8 cellular contexts compared by ENCODE assay signal in the genomic region with DNA sequence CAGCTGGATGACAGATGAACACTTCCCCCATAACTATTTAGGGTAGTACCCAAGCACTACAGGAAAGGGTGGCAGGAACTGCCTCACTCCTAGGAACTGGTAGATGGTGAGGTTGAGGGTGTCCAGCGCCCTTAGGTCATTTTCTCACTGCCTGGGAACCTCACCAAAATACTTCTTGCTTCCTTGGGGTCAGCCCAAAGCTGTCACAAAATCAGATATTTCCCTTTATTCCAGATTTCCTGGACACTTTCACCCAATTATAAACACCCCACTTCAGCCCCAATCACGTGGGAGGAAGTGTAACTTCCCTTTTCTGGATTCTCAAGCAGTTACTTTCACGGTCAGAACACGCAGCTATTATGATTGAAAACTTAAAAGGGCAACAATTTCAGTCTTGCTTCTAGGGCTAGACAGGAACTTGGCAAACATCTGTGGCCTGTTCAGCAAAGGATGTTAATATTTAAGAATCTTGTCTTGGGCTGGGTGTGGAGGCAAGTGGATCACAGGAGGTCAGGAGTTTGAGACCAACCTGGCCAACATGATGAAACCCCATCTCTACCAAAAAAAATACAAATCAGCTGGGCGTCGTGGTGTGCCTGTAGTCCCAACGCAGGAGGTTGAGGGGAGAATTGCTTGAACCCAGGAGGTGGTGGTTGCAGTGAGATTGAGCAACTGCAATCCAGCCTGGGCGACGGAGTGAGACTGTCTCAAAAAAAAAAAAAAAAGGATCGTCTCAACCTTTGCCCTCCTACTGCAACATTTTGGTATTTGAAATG. TPM values are rescaled to one million over a fixed set of nuclear protein-coding genes. Genes with fewer than 3 reads are reported as not detected.
DNase-seq lines count a peak whose midpoint lies in the region; ATAC-seq and TF ChIP-seq lines count a peak whose summit lies in the region.

No MANE protein-coding gene starts in this region.

- H3K9me3 ChIP-seq in HCT116 (ENCODE audit: control insufficient read depth in 1 of 2, insufficient read depth in 1 of 2, low read depth in 1 of 2, low read length in 2 of 2) = no peaks in the 10 kb centered on the region
- H3K9me3 ChIP-seq in neural cell (ENCODE audit: low read length) = no peaks in the 10 kb centered on the region
- no peaks in the 10 kb centered on the region for H3K9me3 ChIP-seq in neuronal stem cell (replicated peaks in 1 of 2; ENCODE audit: control insufficient read depth in 2 of 2, insufficient read depth in 1 of 2, low read depth in 1 of 2, low read length in 2 of 2)

- no TSS peak for BruUV-seq in HCT116 (replicated peaks; lab: Mats Ljungman, UMichigan)

- POLR2A ChIA-PET in HCT116 (lab: Charles Lee) = interaction anchor here (0.6 to 10.2 kb wide), 18 partner anchors 8 to 148 kb away, joined by 3 to 77 read pairs (median 6); partner anchors contain the start of gene BEST1

- no peak for TF ChIP-seq EP300 in neural cell (conservative IDR thresholded peaks at IDR 0.05; ENCODE audit: poor library complexity, severe bottlenecking)

- TF ChIP-seq POLR2A in HCT116 (IDR thresholded peaks at IDR 0.05; ENCODE audit: borderline replicate concordance, extremely low read depth, insufficient read depth, insufficient read length) = peak; percentile 27
- peak; percentile 89 for TF ChIP-seq POLR2A in erythroblast (IDR thresholded peaks at IDR 0.05; ENCODE audit: low read length)

- H3K27me3 ChIP-seq in HCT116 (ENCODE audit: insufficient read depth, low read length) (no peaks in the 10 kb centered on the region), neural cell (ENCODE audit: insufficient read depth, low read depth, low read length) (no peaks in the 10 kb centered on the region), neuronal stem cell (ENCODE audit: control insufficient read depth in 3 of 3, insufficient read depth in 3 of 3, low read depth in 1 of 3, low read length in 3 of 3) (no peaks in the 10 kb centered on the region)

- no peaks in the 10 kb centered on the region for H3K9me2 ChIP-seq in HCT116 (ENCODE audit: insufficient read depth)
- no peaks in the 10 kb centered on the region for H3K9me2 ChIP-seq in neural cell (ENCODE audit: insufficient read depth, low read length)

- no peak overlapping the region for H3K27ac ChIP-seq in HCT116 (ENCODE audit: low read depth, low read length)
- no peak overlapping the region for H3K27ac ChIP-seq in neural cell (ENCODE audit: low read length)
- no peak overlapping the region for H3K27ac ChIP-seq in neuronal stem cell (replicated peaks; ENCODE audit: low read length)

- TF ChIP-seq CTCF in HCT116 (IDR thresholded peaks at IDR 0.05 in 2 of 3, conservative IDR thresholded peaks at IDR 0.05 in 1 of 3; ENCODE audit: borderline replicate concordance in 1 of 3, insufficient read depth in 1 of 3, low read depth in 2 of 3, low read length in 2 of 3) (no peak), neural cell (IDR thresholded peaks at IDR 0.05; ENCODE audit: poor library complexity, severe bottlenecking) (no peak)

- DNase-seq in HCT116 (ENCODE audit: low read depth, low spot score) (no peak), SW480 (ENCODE audit: low spot score) (peak; percentile 43), erythroblast (lab: John Stamatoyannopoulos, UW) (peak; percentile 71 to 76), neuronal stem cell (ENCODE audit: low spot score) (no peak), NCI-H345 (lab: John Stamatoyannopoulos, UW) (no peak)

- no peak overlapping the region for H2AFZ ChIP-seq in HCT116 (ENCODE audit: low read depth, low read length, poor library complexity, severe bottlenecking)
- no peak overlapping the region for H2AFZ ChIP-seq in neural cell (ENCODE audit: low read depth, low read length)
- no peak overlapping the region for H2AFZ ChIP-seq in neuronal stem cell (ENCODE audit: low read length)

- H3K79me2 ChIP-seq in HCT116 (ENCODE audit: insufficient read depth, low read length) (peaks cover 36% of the 10 kb centered on the region), neural cell (replicated peaks; ENCODE audit: insufficient read depth, low read length) (peaks cover 23% of the 10 kb centered on the region)

- H3K14ac ChIP-seq in neuronal stem cell (ENCODE audit: low read length) = no peak overlapping the region

- H3K4me2 ChIP-seq in HCT116 (ENCODE audit: low read length) = no peak overlapping the region
- no peak overlapping the region for H3K4me2 ChIP-seq in neural cell (ENCODE audit: low read length)
- no peak overlapping the region for H3K4me2 ChIP-seq in neuronal stem cell (ENCODE audit: insufficient read depth, low read length, poor library complexity, severe bottlenecking)

- H3K18ac ChIP-seq in neuronal stem cell (ENCODE audit: low read length) = no peak overlapping the region

- RAD21 ChIA-PET in HCT116 (lab: Charles Lee; ENCODE audit: low non-redundant PET in 1 of 2, low total read pairs in 2 of 2, uncharacterized antibody in 2 of 2, unreplicated experiment in 2 of 2) = no interaction called here

- no peak overlapping the region for H4K8ac ChIP-seq in neuronal stem cell (ENCODE audit: low read depth, low read length)

- TF ChIP-seq RAD21 in HCT116 (IDR thresholded peaks at IDR 0.05; ENCODE audit: low read depth) (no peak), neural cell (conservative IDR thresholded peaks at IDR 0.05) (no peak)

- peak; percentile 7 for ATAC-seq in HCT116
- no peak for ATAC-seq in GM19328 (IDR thresholded peaks at IDR 0.05; ENCODE audit: unreplicated experiment)
- ATAC-seq in HG03439 (IDR thresholded peaks at IDR 0.05; ENCODE audit: unreplicated experiment) = no peak

- H3K4me1 ChIP-seq in HCT116 (ENCODE audit: control insufficient read depth in 1 of 2, insufficient read depth in 2 of 2, low read length in 2 of 2) (peaks cover 5 to 65% of the 10 kb centered on the region in 2 experiments), neuronal stem cell (ENCODE audit: control insufficient read depth in 2 of 2, insufficient read depth in 1 of 2, low read depth in 1 of 2, low read length in 2 of 2) (peaks cover 4 to 7% of the 10 kb centered on the region in 2 donors)

- CTCF ChIA-PET in HCT116 (lab: Charles Lee) = interaction anchor here (1.5 to 2.6 kb wide), 3 partner anchors 64 to 166 kb away, joined by 6 to 8 read pairs (median 6); no protein-coding TSS in a partner anchor

- H3K23ac ChIP-seq in neuronal stem cell (ENCODE audit: low read depth, low read length, poor library complexity) = no peak overlapping the region

- WGBS in neuronal stem cell (ENCODE audit: extremely low coverage in 2 of 2, insufficient read length in 2 of 2, insufficient replicate concordance in 1 of 2), 2 donors = no CpG with 5 or more reads among the region's 10 CpGs

- intact Hi-C loops in HCT116 (cut with micrococcal nuclease) = loop anchor here (1.0 to 5.0 kb wide), 2 partner anchors 66 to 91 kb away; no protein-coding TSS in a partner anchor

- no peak overlapping the region for H4K91ac ChIP-seq in neuronal stem cell (ENCODE audit: low read depth, low read length, poor library complexity)

- H2AK5ac ChIP-seq in neuronal stem cell (ENCODE audit: low read depth, low read length) = no peak overlapping the region

- no peak overlapping the region for H3K9ac ChIP-seq in HCT116 (ENCODE audit: low read length)
- no peak overlapping the region for H3K9ac ChIP-seq in neural cell (ENCODE audit: low read length)
- no peak overlapping the region for H3K9ac ChIP-seq in neuronal stem cell (ENCODE audit: low read depth, low read length, poor library complexity)

- no peaks in the 10 kb centered on the region for H3F3A ChIP-seq in neural cell (ENCODE audit: insufficient read depth, low read length, poor library complexity, severe bottlenecking)

- H3K4me3 ChIP-seq in HCT116 (replicated peaks in 1 of 2; ENCODE audit: low read depth in 1 of 2, low read length in 2 of 2) (no peak overlapping the region), neural cell (ENCODE audit: low read length) (no peak overlapping the region), neuronal stem cell (ENCODE audit: low read length in 2 of 2) (no peak overlapping the region)

- peaks cover 21% of the 10 kb centered on the region; the same call in 1 of the 2 replicates for H4K20me1 ChIP-seq in HCT116 (ENCODE audit: insufficient read depth)
- H4K20me1 ChIP-seq in neural cell (ENCODE audit: insufficient read depth) = no peaks in the 10 kb centered on the region

- H2BK15ac ChIP-seq in neuronal stem cell (ENCODE audit: low read length) = no peak overlapping the region

- peaks cover 6 to 37% of the 10 kb centered on the region in 2 experiments for H3K36me3 ChIP-seq in HCT116 (ENCODE audit: control insufficient read depth in 1 of 2, insufficient read depth in 2 of 2, low read length in 2 of 2)
- peaks cover 17% of the 10 kb centered on the region for H3K36me3 ChIP-seq in neural cell (ENCODE audit: insufficient read depth, low read length)
- H3K36me3 ChIP-seq in neuronal stem cell (replicated peaks in 1 of 2; ENCODE audit: control insufficient read depth in 2 of 2, insufficient read depth in 2 of 2, low read length in 2 of 2) = peaks cover 15 to 38% of the 10 kb centered on the region in 2 donors

- no peak overlapping the region for H2BK5ac ChIP-seq in neuronal stem cell (ENCODE audit: low read length)

- H3K4ac ChIP-seq in neuronal stem cell (ENCODE audit: low read length) = no peak overlapping the region

- H2BK120ac ChIP-seq in neuronal stem cell (ENCODE audit: low read depth, low read length) = no peak overlapping the region

- no peak overlapping the region for H2BK12ac ChIP-seq in neuronal stem cell (ENCODE audit: low read length)

- peaks cover 7% of the 10 kb centered on the region for H3K79me1 ChIP-seq in neuronal stem cell (ENCODE audit: low read depth, low read length)

TF ChIP-seq in HCT116, 20 proteins besides CTCF, POLR2A, EP300 and RAD21:
- no peak for TF ChIP-seq FOSL1 (IDR thresholded peaks at IDR 0.05; ENCODE audit: low read depth)
- peak; percentile 38 for TF ChIP-seq POLR2AphosphoS5 (IDR thresholded peaks at IDR 0.05; ENCODE audit: low read depth, low read length)

TF ChIP-seq in neural cell, 6 proteins besides CTCF, POLR2A, EP300 and RAD21 (continues in another document):
- TF ChIP-seq MXI1 (conservative IDR thresholded peaks at IDR 0.05; ENCODE audit: poor library complexity, severe bottlenecking) (no peak), POLR2AphosphoS5 (IDR thresholded peaks at IDR 0.05) (peak; percentile 40), TAF1 (IDR thresholded peaks at IDR 0.05; ENCODE audit: low read depth) (no peak)

RNA-seq across cellular contexts. Expression of gene FTH1, which starts 4.0 kb away (rescaled TPM):
- 3,345 TPM for total RNA-seq in HCT116 (2021; ENCODE audit: unreplicated experiment)
- 4,227 and 4,920 TPM in 2 replicates for polyA plus RNA-seq in HCT116 (2012)
- 540 and 597 TPM in 2 replicates for polyA plus RNA-seq in neural cell
- polyA minus RNA-seq in neural cell = 209 and 346 TPM in 2 replicates
- 1,611 TPM for polyA plus RNA-seq in neuronal stem cell (2013, experiment 1 of 2)
- polyA plus RNA-seq in neuronal stem cell (2013, experiment 2 of 2) = 1,599 TPM

RNA-seq across cellular contexts. Expression of gene BEST1, which starts 13.3 kb away (rescaled TPM):
- total RNA-seq in HCT116 (2021; ENCODE audit: unreplicated experiment) = 2.3 TPM
- polyA plus RNA-seq in HCT116 (2012) = 5.8 and 7.7 TPM in 2 replicates
- polyA plus RNA-seq in neural cell = 6.4 and 7.7 TPM in 2 replicates
- 4.4 and 5.2 TPM in 2 replicates for polyA minus RNA-seq in neural cell
- polyA plus RNA-seq in neuronal stem cell (2013, experiment 1 of 2) = 0.11 TPM
- 0.10 TPM for polyA plus RNA-seq in neuronal stem cell (2013, experiment 2 of 2)

RNA-seq across cellular contexts. Expression of gene RAB3IL1, which starts 46.1 kb away (rescaled TPM):
- 18.1 TPM for total RNA-seq in HCT116 (2021; ENCODE audit: unreplicated experiment)
- polyA plus RNA-seq in HCT116 (2012) = 13.2 and 13.7 TPM in 2 replicates
- 1.6 and 4.0 TPM in 2 replicates for polyA plus RNA-seq in neural cell
- 1.9 TPM in 2 replicates for polyA minus RNA-seq in neural cell
- polyA plus RNA-seq in neuronal stem cell (2013, experiment 1 of 2) = 2.4 TPM
- 3.5 TPM for polyA plus RNA-seq in neuronal stem cell (2013, experiment 2 of 2)

Comparison
In these comparisons a context has a peak if more than half of its experiments do, and no peak if none do; other contexts are left out.
1. DNase-seq: peak in SW480 (single experiment) and erythroblast (2 of 2); none in HCT116 (single experiment), neuronal stem cell (single experiment) and NCI-H345 (single experiment).